8 cellular contexts compared by ENCODE assay signal in the genomic region with DNA sequence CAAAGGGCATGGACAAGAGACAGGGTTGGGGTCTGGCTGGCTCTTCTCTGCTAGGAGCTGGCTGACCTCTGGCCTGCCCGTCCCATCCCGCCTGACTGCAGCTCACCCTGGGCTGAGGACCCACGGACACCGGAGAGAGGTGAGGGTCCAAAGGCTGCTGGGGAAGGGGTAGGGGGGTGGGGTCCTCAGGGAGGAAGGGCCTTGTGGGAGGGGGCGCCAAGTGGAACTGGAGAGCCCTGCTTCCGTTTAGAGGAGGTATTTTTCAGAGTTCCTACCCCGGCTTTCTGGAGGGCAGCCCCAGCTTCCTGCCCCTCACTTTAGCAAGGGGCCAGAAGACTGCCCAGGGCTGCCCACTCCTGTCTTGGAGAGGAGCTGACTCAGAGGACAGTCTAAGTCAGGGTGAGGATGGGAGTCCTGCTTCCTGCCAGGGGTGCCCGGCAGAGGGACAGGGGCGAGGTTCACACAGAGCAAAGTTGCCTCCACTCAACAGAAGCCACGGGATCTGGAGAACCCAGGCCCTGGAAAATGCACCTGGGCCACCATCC. TPM values are rescaled to one million over a fixed set of nuclear protein-coding genes. Genes with fewer than 3 reads are reported as not detected.
A peak's percentile ranks its signal among the peaks of the same experiment; 100 is the strongest.
DNase-seq lines count a peak whose midpoint lies in the region; ATAC-seq, FAIRE-seq and TF ChIP-seq lines count a peak whose summit lies in the region.

No MANE protein-coding gene starts in this region.

- TF ChIP-seq CTCF in bronchial epithelial cell (IDR thresholded peaks at IDR 0.05; ENCODE audit: insufficient read depth, low read length, severe bottlenecking), result no peak

- H3K36me3 ChIP-seq in bronchial epithelial cell (ENCODE audit: control insufficient read depth, insufficient read depth, low read length), result peaks cover 1% of the 10 kb centered on the region

- ATAC-seq in GM19025 (IDR thresholded peaks at IDR 0.05; ENCODE audit: low read depth, unreplicated experiment) (peak; percentile 1), HG03196 (IDR thresholded peaks at IDR 0.05; ENCODE audit: unreplicated experiment) (peak; percentile 22), HG02981 (IDR thresholded peaks at IDR 0.05; ENCODE audit: unreplicated experiment) (no peak)

- H3K4me3 ChIP-seq in bronchial epithelial cell (ENCODE audit: low read depth, low read length), result no peak overlapping the region

- DNase-seq in 8988T, result peak; percentile 51
- peak; percentile 53 for DNase-seq in bronchial epithelial cell (ENCODE audit: low read depth)
- no peak for DNase-seq in putamen (ENCODE audit: low spot score)
- DNase-seq in NCI-H1436 (lab: John Stamatoyannopoulos, UW), result no peak
- no peak for DNase-seq in GDM1 (lab: John Stamatoyannopoulos, UW)

- FAIRE-seq in bronchial epithelial cell (lab: Jason Lieb, UNC), result no peak

- H3K27me3 ChIP-seq in bronchial epithelial cell (ENCODE audit: control insufficient read depth, insufficient read depth, low read length), result no peaks in the 10 kb centered on the region

RNA-seq across cellular contexts. Expression of gene LARGE2, which starts 7.1 kb away (rescaled TPM):
- 2.9 and 4.5 TPM in 2 replicates for total RNA-seq in bronchial epithelial cell

RNA-seq across cellular contexts. Expression of gene PEX16, which starts 11.9 kb away (rescaled TPM):
- 47.1 and 59.0 TPM in 2 replicates for total RNA-seq in bronchial epithelial cell

RNA-seq across cellular contexts. Expression of gene FREY1, which starts 22.5 kb away (rescaled TPM):
- total RNA-seq in bronchial epithelial cell, result 0.51 and 1.3 TPM in 2 replicates

RNA-seq across cellular contexts. Expression of gene MAPK8IP1, which starts 44.1 kb away (rescaled TPM):
- total RNA-seq in bronchial epithelial cell, result 0.26 and 0.90 TPM in 2 replicates

Comparison
In these comparisons a context has a peak if more than half of its experiments do, and no peak if none do; other contexts are left out.
1. DNase-seq: peak in 8988T (single experiment) and bronchial epithelial cell (single experiment); none in putamen (single experiment), NCI-H1436 (single experiment) and GDM1 (single experiment).